9 cellular contexts compared by ENCODE assay signal in the genomic region with DNA sequence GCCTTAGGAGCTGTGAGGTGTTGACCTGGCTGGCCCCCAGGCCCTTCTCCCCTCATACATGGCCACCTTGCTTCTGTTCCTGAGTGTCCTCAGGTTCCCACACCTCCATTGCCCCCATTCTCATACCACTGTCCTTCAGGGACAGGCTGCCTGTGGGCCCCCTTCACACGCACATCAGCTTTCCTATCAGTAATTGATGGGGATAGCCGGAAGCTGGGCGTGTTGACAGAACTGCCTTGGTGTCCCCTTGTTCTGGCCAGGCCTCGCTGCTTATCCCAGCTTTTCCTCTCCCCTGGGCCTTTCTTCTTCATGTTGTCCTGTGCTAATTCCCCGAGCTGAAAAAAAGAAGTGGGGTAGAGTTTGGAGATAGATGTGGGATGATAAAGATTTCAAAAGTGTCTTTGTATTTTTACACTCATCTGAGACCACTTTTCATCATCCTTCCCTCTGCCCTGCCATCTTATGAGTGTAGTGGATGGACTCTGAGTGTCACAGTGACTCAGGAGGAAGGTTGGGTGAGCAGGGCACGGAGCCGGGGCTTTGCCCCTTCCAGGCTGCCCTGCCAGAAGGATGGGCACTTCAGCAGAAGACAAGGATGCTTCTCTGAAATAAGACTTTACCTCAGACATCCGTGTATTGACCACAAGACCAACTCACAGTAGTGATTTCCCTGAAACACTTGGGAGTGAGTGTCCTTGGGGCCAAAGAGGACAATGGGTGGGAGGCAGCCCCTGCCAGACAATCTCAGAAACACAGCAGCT. TPM values are rescaled to one million over a fixed set of nuclear protein-coding genes. Genes with fewer than 3 reads are reported as not detected.
A peak's percentile ranks its signal among the peaks of the same experiment; 100 is the strongest.
DNase-seq lines count a peak whose midpoint lies in the region; ATAC-seq and TF ChIP-seq lines count a peak whose summit lies in the region.
"Had no signal": no experiment of that assay in that cellular context is flagged by ENCODE, and none has a peak within 500 bp of the region (broad histone marks: within the 10 kb centered on the region; RNA-seq: fewer than 3 reads in every experiment).

No MANE protein-coding gene starts in this region.

- no peaks in the 10 kb centered on the region for H3K27me3 Mint-ChIP-seq in activated naive CD4-positive, alpha-beta T cell treated with anti-CD3 and anti-CD28 coated beads, Interleukin-2, amount 50 U/mL, for 24 hours
- no peaks in the 10 kb centered on the region for H3K27me3 Mint-ChIP-seq in naive thymus-derived CD8-positive, alpha-beta T cell

- intact Hi-C loops in colonic mucosa (cut with DNase I), result no loop called here

- peak overlapping the region; percentile 77 for H3K4me3 Mint-ChIP-seq in activated naive CD4-positive, alpha-beta T cell treated with anti-CD3 and anti-CD28 coated beads, Interleukin-2, amount 50 U/mL, for 24 hours
- H3K4me3 Mint-ChIP-seq in naive thymus-derived CD8-positive, alpha-beta T cell, result peak overlapping the region; percentile 75 to 92 (median 86)

- POLR2A ChIA-PET in naive thymus-derived CD8-positive, alpha-beta T cell (lab: Charles Lee), result interaction anchor here (0.8 to 18.4 kb wide), 21 partner anchors 8 to 154 kb away, joined by 3 to 796 read pairs (median 5); a partner anchor contains a TSS

- H3K4me3 ChIP-seq in colonic mucosa, result no peak overlapping the region
- no peak overlapping the region for H3K4me3 ChIP-seq in urinary bladder (ENCODE audit: low read depth, low read length)

- peaks cover 5% of the 10 kb centered on the region for H3K36me3 Mint-ChIP-seq in activated naive CD4-positive, alpha-beta T cell treated with anti-CD3 and anti-CD28 coated beads, Interleukin-2, amount 50 U/mL, for 24 hours
- H3K36me3 Mint-ChIP-seq in naive thymus-derived CD8-positive, alpha-beta T cell, result peaks cover 0 to 29% (median 22%) of the 10 kb centered on the region in 3 donors

- no peaks in the 10 kb centered on the region for H3K9me3 ChIP-seq in colonic mucosa

- H3K36me3 ChIP-seq in colonic mucosa (peaks cover 7% of the 10 kb centered on the region), urinary bladder (ENCODE audit: insufficient read depth) (no peaks in the 10 kb centered on the region)

- peak overlapping the region; percentile 49 to 54 for H3K9ac ChIP-seq in colonic mucosa (ENCODE audit: low read depth in 2 of 2, low read length in 2 of 2)

- ATAC-seq in naive thymus-derived CD8-positive, alpha-beta T cell, result peak in 1 of 2 donors; percentile 5
- no peak for ATAC-seq in HG03469 (IDR thresholded peaks at IDR 0.05; ENCODE audit: unreplicated experiment)
- no peak for ATAC-seq in GM19023 (IDR thresholded peaks at IDR 0.05; ENCODE audit: unreplicated experiment)

- no peak for TF ChIP-seq CTCF in colonic mucosa (IDR thresholded peaks at IDR 0.05)

- peaks cover 13% of the 10 kb centered on the region for H3K4me1 ChIP-seq in colonic mucosa
- H3K4me1 ChIP-seq in urinary bladder (ENCODE audit: insufficient read depth), result peaks cover 4% of the 10 kb centered on the region

- H3K9me3 Mint-ChIP-seq in activated naive CD4-positive, alpha-beta T cell treated with anti-CD3 and anti-CD28 coated beads, Interleukin-2, amount 50 U/mL, for 24 hours, result no peaks in the 10 kb centered on the region
- no peaks in the 10 kb centered on the region for H3K9me3 Mint-ChIP-seq in naive thymus-derived CD8-positive, alpha-beta T cell

- H3K27ac ChIP-seq in colonic mucosa, result peak overlapping the region; percentile 78
- H3K27ac ChIP-seq in urinary bladder (ENCODE audit: low read depth), result peak overlapping the region; percentile 85

- H3K27me3 ChIP-seq in colonic mucosa, result no peaks in the 10 kb centered on the region

- peak overlapping the region; percentile 92 for H3K27ac Mint-ChIP-seq in activated naive CD4-positive, alpha-beta T cell treated with anti-CD3 and anti-CD28 coated beads, Interleukin-2, amount 50 U/mL, for 24 hours
- H3K27ac Mint-ChIP-seq in naive thymus-derived CD8-positive, alpha-beta T cell, result peak overlapping the region; percentile 96 to 100 (median 99)

- WGBS in urinary bladder, result 86% methylated on average over 8 of the region's 8 CpGs

- H3K4me1 Mint-ChIP-seq in activated naive CD4-positive, alpha-beta T cell treated with anti-CD3 and anti-CD28 coated beads, Interleukin-2, amount 50 U/mL, for 24 hours, result peaks cover 80% of the 10 kb centered on the region
- peaks cover 43 to 94% (median 82%) of the 10 kb centered on the region in 4 donors for H3K4me1 Mint-ChIP-seq in naive thymus-derived CD8-positive, alpha-beta T cell

- DNase-seq in activated naive CD4-positive, alpha-beta T cell treated with anti-CD3 and anti-CD28 coated beads, Interleukin-2, amount 50 U/mL, for 16 hours, result no peak
- DNase-seq in colonic mucosa (no peak), A172 (ENCODE audit: low spot score) (no peak)
- no peak for DNase-seq in naive thymus-derived CD8-positive, alpha-beta T cell
- DNase-seq: NCI-H526 treated with DMSO at 0.1 percent for 48 hours had no signal

RNA-seq across cellular contexts. Expression of a gene that starts 42.8 kb away (rescaled TPM):
- total RNA-seq in colonic mucosa (100 to 1,000 TPM in 1 of 2 donors, 10 to 100 TPM in 1; 93.1 to 102 TPM), urinary bladder (34.0 TPM)
- total RNA-seq in naive thymus-derived CD8-positive, alpha-beta T cell, result 100 to 1,000 TPM; 308 to 327 TPM
- polyA plus RNA-seq in naive thymus-derived CD8-positive, alpha-beta T cell, result 10 to 100 TPM; 25.4 to 85.2 (median 38.2) TPM
- polyA plus RNA-seq in urinary bladder, result 57.9 TPM
- total RNA-seq in A172 (2014; rRNA removed; shearing (Covaris generic)), result 24.7 and 29.7 TPM in 2 replicates

RNA-seq across cellular contexts. Expression of a gene that starts 54.6 kb away (rescaled TPM):
- total RNA-seq in colonic mucosa, result 10 to 100 TPM; 10.4 to 13.2 TPM
- total RNA-seq in naive thymus-derived CD8-positive, alpha-beta T cell, result 10 to 100 TPM; 65.0 to 71.9 TPM
- 10 to 100 TPM; 16.1 to 25.4 (median 20.0) TPM for polyA plus RNA-seq in naive thymus-derived CD8-positive, alpha-beta T cell
- total RNA-seq in urinary bladder, result 36.7 TPM
- polyA plus RNA-seq in urinary bladder, result 26.3 TPM
- 12.0 and 13.6 TPM in 2 replicates for total RNA-seq in A172 (2014; rRNA removed; shearing (Covaris generic))
